ENCODE assay signal across 27 cellular contexts in the genomic region with DNA sequence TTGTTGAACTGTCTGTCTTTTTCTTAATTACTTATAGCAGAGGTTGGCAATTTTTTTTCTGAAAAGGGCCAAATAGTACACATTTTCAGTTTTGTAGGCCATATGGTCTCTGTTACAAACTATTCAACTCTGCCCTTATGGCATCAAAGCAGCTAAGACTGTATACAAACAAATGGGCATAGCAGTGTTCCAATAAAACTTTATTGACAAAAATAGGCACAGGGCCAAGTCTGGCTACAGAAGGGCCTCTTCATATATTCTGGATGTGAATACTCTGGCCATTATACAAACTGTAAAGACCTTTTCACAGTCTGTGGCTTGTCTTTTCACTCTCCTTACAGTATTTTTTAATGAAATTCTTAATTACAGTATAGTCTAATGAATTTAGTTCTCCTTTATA.
"Had no signal": no experiment of that assay in that cellular context is flagged by ENCODE, and none has a peak within 500 bp of the region (broad histone marks: within the 10 kb centered on the region; RNA-seq: fewer than 3 reads in every experiment).

No MANE protein-coding gene starts in this region.

- ATAC-seq: activated CD4-positive, alpha-beta T cell treated with anti-CD3 and anti-CD28 coated beads for 36 hours; activated naive CD4-positive, alpha-beta T cell treated with anti-CD3 and anti-CD28 coated beads, Interleukin-2, amount 50 U/mL, for 72 hours; activated T-cell treated with anti-CD3 and anti-CD28 coated beads, Interleukin-2, amount 50 U/mL, for 4 hours; natural killer cell treated with Interleukin-12 subunit alpha and Interleukin-12 subunit beta and Interleukin-15 and Interleukin-18, amount 100 ng/mL, for 72 hours; stimulated activated naive B cell treated with anti-CD40 and anti-IgM and Interleukin-4, amounts not matched to agents 10 μg/mL and 1 μg/mL and 100 μg/mL, for 72 hours had no signal

- H3K36me3 ChIP-seq: sigmoid colon, uterus had no signal

- DNase-seq: activated CD4-positive, alpha-beta T cell treated with anti-CD3 and anti-CD28 coated beads for 36 hours; activated CD4-positive, alpha-beta T cell treated with anti-CD3 and anti-CD28 coated beads, Interleukin-2, amount 50 U/mL, for 4 hours; activated CD4-positive, CD25-positive, alpha-beta regulatory T cell; activated CD8-positive, alpha-beta memory T cell treated with anti-CD3 and anti-CD28 coated beads, Interleukin-2, amount 50 U/mL, for 4 hours; activated naive CD4-positive, alpha-beta T cell; activated T-cell treated with anti-CD3 and anti-CD28 coated beads, Interleukin-2, amount 50 U/mL, for 4 hours; anterior cingulate cortex; dermis blood vessel endothelial cell; effector CD4-positive, alpha-beta T cell; foreskin melanocyte; islet precursor cell; left ventricle myocardium inferior; mesendoderm; small intestine; stimulated activated CD4-positive, alpha-beta T cell treated with anti-CD3 and anti-CD28 coated beads, Interleukin-1b, Interleukin-23, amount 100 ng/mL, for 48 hours; stimulated activated CD4-positive, alpha-beta T cell treated with anti-CD3 and anti-CD28 coated beads, Interleukin-4, amount 100 ng/mL, for 4 hours; stimulated activated CD8-positive, alpha-beta memory T cell treated with anti-CD3 and anti-CD28 coated beads, Interleukin-4, amount 100 ng/mL, for 48 hours; stimulated activated naive B cell treated with anti-CD40 and anti-IgM and Interleukin-4, amounts not matched to agents 10 μg/mL and 1 μg/mL and 100 μg/mL, for 72 hours; T-helper 1 cell; testis; uterus had no signal

- H3K9me3 ChIP-seq: esophagus muscularis mucosa, left ventricle myocardium inferior, sigmoid colon, testis, uterus had no signal

- H3K4me3 ChIP-seq: esophagus muscularis mucosa, left ventricle myocardium inferior, sigmoid colon, testis, uterus had no signal

- H3K27ac ChIP-seq: esophagus muscularis mucosa, left ventricle myocardium inferior, sigmoid colon, testis, uterus had no signal

- H3K27me3 ChIP-seq: esophagus muscularis mucosa, sigmoid colon, testis, uterus had no signal

- H3K4me1 ChIP-seq: uterus had no signal

- FAIRE-seq: bronchial epithelial cell, colon, small intestine had no signal
